ENCODE assay signal across 8 cellular contexts in genomic region chr17:2192367-2193028, GRCh38.
A peak's percentile ranks its signal among the peaks of the same experiment; 100 is the strongest.
DNase-seq lines count a peak whose midpoint lies in the region; ATAC-seq and TF ChIP-seq lines count a peak whose summit lies in the region.

No MANE protein-coding gene starts in this region.

- in situ Hi-C loops in astrocyte of the cerebellum (cut with HindIII; ENCODE audit: low sequenced_read_pairs) (no loop called here), transverse colon (cut with MboI; ENCODE audit: low pct_ligation_motif_present in 1 of 4, low pct_unique_long_range_greater_than_20kb in 1 of 4, low sequenced_read_pairs in 3 of 4) (no loop called here)

- TF ChIP-seq POLR2A in transverse colon (IDR thresholded peaks at IDR 0.05) = no peak

- H3K27ac ChIP-seq in muscle layer of duodenum (ENCODE audit: low read length) (peak overlapping the region; percentile 34), transverse colon (peak overlapping the region in 3 of 4 donors; percentile 7 to 57 (median 33))

- DNase-seq in activated gamma-delta T cell treated with Interleukin-2 at 50 U/mL for 16 hours (peak; percentile 77), activated gamma-delta T cell (lab: John Stamatoyannopoulos, UW) (no peak), T-helper 17 cell (no peak), astrocyte of the cerebellum (ENCODE audit: low read depth) (peak; percentile 94), transverse colon (peak; percentile 19)

- H3K4me1 ChIP-seq in muscle layer of duodenum (ENCODE audit: control insufficient read depth in 1 of 2, insufficient read depth in 2 of 2, low read length in 2 of 2) (peaks cover 0 to 9% of the 10 kb centered on the region in 2 donors), transverse colon (peaks cover 0 to 23% (median 19%) of the 10 kb centered on the region in 4 donors)

- H3K4me3 ChIP-seq in astrocyte of the cerebellum (ENCODE audit: low read depth, low read length) (no peak overlapping the region), muscle layer of duodenum (ENCODE audit: low read depth in 1 of 2, low read length in 2 of 2) (no peak overlapping the region), transverse colon (no peak overlapping the region)

- H3K9me3 ChIP-seq in T-helper 17 cell (ENCODE audit: control insufficient read depth, low read length, poor library complexity, severe bottlenecking) = no peaks in the 10 kb centered on the region
- no peaks in the 10 kb centered on the region for H3K9me3 ChIP-seq in muscle layer of duodenum (ENCODE audit: control insufficient read depth in 1 of 2, low read length in 2 of 2)
- no peaks in the 10 kb centered on the region for H3K9me3 ChIP-seq in transverse colon

- no peaks in the 10 kb centered on the region for H3K27me3 ChIP-seq in muscle layer of duodenum (ENCODE audit: low read depth, low read length)
- no peaks in the 10 kb centered on the region for H3K27me3 ChIP-seq in transverse colon

- TF ChIP-seq CTCF in astrocyte of the cerebellum (IDR thresholded peaks at IDR 0.05; ENCODE audit: low read depth, low read length, missing control alignments) = peak; percentile 16
- TF ChIP-seq CTCF in transverse colon (IDR thresholded peaks at IDR 0.05) = no peak

- no peak overlapping the region for H3K4me3 Mint-ChIP-seq in T-helper 17 cell

- 31 to 43% methylated on average over 4 to 7 of the region's 7 CpGs for WGBS in transverse colon (ENCODE audit: low coverage in 1 of 2), 2 donors

- ATAC-seq in T-helper 17 cell = peak; percentile 90
- no peak for ATAC-seq in GM19463 (IDR thresholded peaks at IDR 0.05; ENCODE audit: unreplicated experiment)
- ATAC-seq in GM21528 (IDR thresholded peaks at IDR 0.05; ENCODE audit: low FRiP score, unreplicated experiment) = no peak

- intact Hi-C loops in transverse colon (cut with DNase I; ENCODE audit: low total_unique reads) = no loop called here

- TF ChIP-seq EP300 in transverse colon (IDR thresholded peaks at IDR 0.05; ENCODE audit: low read depth) = no peak

- H3K36me3 ChIP-seq in muscle layer of duodenum (ENCODE audit: control insufficient read depth in 1 of 2, insufficient read depth in 2 of 2, low read length in 2 of 2) (peaks cover 9 to 12% of the 10 kb centered on the region in 2 donors), transverse colon (peaks cover 0 to 2% (median 0%) of the 10 kb centered on the region in 4 donors)

- H3K36me3 Mint-ChIP-seq in T-helper 17 cell (ENCODE audit: low read depth) = peaks cover 10% of the 10 kb centered on the region

- H3K27me3 Mint-ChIP-seq in T-helper 17 cell = no peaks in the 10 kb centered on the region

- H3K27ac Mint-ChIP-seq in T-helper 17 cell = no peak overlapping the region

- H3K4me1 Mint-ChIP-seq in T-helper 17 cell = peaks cover 47% of the 10 kb centered on the region

Comparison
In these comparisons a context has a peak if more than half of its experiments do, and no peak if none do; other contexts are left out.
1. DNase-seq: peak in activated gamma-delta T cell treated with Interleukin-2 at 50 U/mL for 16 hours (single experiment), astrocyte of the cerebellum (single experiment) and transverse colon (single experiment); none in activated gamma-delta T cell (single experiment) and T-helper 17 cell (0 of 3).